In the genomic region with DNA sequence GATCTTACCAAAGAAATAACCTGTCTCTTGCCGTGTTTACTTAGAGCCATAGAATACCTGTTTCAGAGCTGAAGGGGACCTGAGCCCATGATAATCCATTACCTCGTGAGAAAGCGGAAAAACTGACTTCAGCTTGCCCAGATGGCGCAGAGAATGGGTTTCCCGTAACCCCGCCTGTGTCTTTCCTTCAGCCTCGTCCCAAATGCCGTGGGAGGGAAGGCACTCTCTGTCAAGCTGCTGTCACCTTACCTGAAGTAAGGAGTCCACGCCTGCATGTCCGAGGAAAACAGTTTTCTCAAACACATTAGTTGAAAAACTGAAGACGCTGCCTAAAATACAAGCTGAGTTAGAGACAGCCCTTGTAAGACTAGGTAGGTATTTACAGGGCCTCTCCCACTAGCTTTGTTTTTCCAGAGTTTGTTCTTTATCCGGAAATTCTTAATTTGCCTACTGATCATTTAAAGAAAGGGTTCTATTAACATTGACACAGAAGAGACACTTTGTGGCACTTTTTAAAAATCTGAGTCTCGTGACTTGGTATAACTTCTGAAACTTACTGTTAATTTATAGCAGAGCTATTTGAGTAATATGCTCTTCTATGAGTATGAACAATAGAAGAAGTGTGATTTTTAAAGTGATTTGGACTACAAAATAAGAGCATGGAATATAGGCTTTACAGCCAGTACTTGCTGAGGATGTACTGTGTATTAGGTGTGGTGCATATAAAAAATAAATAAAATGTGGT, we compare ENCODE assay signal across 1 cellular context.
TF ChIP-seq lines count a peak whose summit lies in the region.

No MANE protein-coding gene starts in this region.

TF ChIP-seq in HepG2, 621 proteins besides CTCF, POLR2A, EP300 and RAD21 (continued from another document):
- TF ChIP-seq, protein P1, sequence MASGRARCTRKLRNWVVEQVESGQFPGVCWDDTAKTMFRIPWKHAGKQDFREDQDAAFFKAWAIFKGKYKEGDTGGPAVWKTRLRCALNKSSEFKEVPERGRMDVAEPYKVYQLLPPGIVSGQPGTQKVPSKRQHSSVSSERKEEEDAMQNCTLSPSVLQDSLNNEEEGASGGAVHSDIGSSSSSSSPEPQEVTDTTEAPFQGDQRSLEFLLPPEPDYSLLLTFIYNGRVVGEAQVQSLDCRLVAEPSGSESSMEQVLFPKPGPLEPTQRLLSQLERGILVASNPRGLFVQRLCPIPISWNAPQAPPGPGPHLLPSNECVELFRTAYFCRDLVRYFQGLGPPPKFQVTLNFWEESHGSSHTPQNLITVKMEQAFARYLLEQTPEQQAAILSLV (CRISPR knock-in tag; IDR thresholded peaks at IDR 0.05; ENCODE audit: borderline replicate concordance), result no peak
- TF ChIP-seq ZBTB20 (CRISPR knock-in tag; IDR thresholded peaks at IDR 0.05; ENCODE audit: borderline replicate concordance, low read depth) (0 out of 2 replicates have a peak, but pooled peaks have one; percentile 33), NAIF1 (CRISPR knock-in tag; IDR thresholded peaks at IDR 0.05; ENCODE audit: borderline replicate concordance) (0 out of 2 replicates have a peak, but pooled peaks have one; percentile 47)
- TF ChIP-seq, protein P2, sequence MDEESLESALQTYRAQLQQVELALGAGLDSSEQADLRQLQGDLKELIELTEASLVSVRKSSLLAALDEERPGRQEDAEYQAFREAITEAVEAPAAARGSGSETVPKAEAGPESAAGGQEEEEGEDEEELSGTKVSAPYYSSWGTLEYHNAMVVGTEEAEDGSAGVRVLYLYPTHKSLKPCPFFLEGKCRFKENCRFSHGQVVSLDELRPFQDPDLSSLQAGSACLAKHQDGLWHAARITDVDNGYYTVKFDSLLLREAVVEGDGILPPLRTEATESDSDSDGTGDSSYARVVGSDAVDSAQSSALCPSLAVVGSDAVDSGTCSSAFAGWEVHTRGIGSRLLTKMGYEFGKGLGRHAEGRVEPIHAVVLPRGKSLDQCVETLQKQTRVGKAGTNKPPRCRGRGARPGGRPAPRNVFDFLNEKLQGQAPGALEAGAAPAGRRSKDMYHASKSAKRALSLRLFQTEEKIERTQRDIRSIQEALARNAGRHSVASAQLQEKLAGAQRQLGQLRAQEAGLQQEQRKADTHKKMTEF (CRISPR knock-in tag; IDR thresholded peaks at IDR 0.05), result 0 out of 2 replicates have a peak, but pooled peaks have one; percentile 7
- TF ChIP-seq, protein P3, sequence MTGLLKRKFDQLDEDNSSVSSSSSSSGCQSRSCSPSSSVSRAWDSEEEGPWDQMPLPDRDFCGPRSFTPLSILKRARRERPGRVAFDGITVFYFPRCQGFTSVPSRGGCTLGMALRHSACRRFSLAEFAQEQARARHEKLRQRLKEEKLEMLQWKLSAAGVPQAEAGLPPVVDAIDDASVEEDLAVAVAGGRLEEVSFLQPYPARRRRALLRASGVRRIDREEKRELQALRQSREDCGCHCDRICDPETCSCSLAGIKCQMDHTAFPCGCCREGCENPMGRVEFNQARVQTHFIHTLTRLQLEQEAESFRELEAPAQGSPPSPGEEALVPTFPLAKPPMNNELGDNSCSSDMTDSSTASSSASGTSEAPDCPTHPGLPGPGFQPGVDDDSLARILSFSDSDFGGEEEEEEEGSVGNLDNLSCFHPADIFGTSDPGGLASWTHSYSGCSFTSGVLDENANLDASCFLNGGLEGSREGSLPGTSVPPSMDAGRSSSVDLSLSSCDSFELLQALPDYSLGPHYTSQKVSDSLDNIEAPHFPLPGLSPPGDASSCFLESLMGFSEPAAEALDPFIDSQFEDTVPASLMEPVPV (CRISPR knock-in tag; IDR thresholded peaks at IDR 0.05), result no peak
